Comparison of ENCODE assay signal across 11 cellular contexts in genomic region chr3:131543714-131544113, GRCh38. TPM values are rescaled to one million over a fixed set of nuclear protein-coding genes. Genes with fewer than 3 reads are reported as not detected.
A peak's percentile ranks its signal among the peaks of the same experiment; 100 is the strongest.
DNase-seq lines count a peak whose midpoint lies in the region; ATAC-seq, FAIRE-seq and TF ChIP-seq lines count a peak whose summit lies in the region.
"Had no signal": no experiment of that assay in that cellular context is flagged by ENCODE, and none has a peak within 500 bp of the region (broad histone marks: within the 10 kb centered on the region; RNA-seq: fewer than 3 reads in every experiment).

No MANE protein-coding gene starts in this region.

- TF ChIP-seq CTCF in A549 (IDR thresholded peaks at IDR 0.05) (no peak), cardiac fibroblast (IDR thresholded peaks at IDR 0.05; ENCODE audit: low read depth, low read length) (no peak), lung (IDR thresholded peaks at IDR 0.05; ENCODE audit: control extremely low read depth, extremely low read depth) (no peak), GM13976 (IDR thresholded peaks at IDR 0.05; ENCODE audit: borderline replicate concordance, control extremely low read depth, extremely low read depth, insufficient read depth, missing control alignments) (no peak)

- no peak for FAIRE-seq in A549 (lab: Jason Lieb, UNC)

- peak in 1 of 2 experiments; percentile 73 for DNase-seq in A549 (ENCODE audit: low read depth in 1 of 2, low spot score in 1 of 2)
- peak; percentile 2 to 11 for DNase-seq in Kasumi-1 (lab: John Stamatoyannopoulos, UW)
- peak; percentile 66 to 92 for DNase-seq in cardiac fibroblast (ENCODE audit: low read depth in 2 of 2)
- DNase-seq in lung (ENCODE audit: low spot score) = peak; percentile 34
- no peak for DNase-seq in activated T-cell treated with anti-CD3 and anti-CD28 coated beads for 4 hours
- no peak for DNase-seq in GM13976 (ENCODE audit: low spot score)
- DNase-seq in NK-92 treated with Interleukin-12 subunit alpha and Interleukin-12 subunit beta, amount 100 ng/mL, for 24 hours (lab: John Stamatoyannopoulos, UW) = no peak
- DNase-seq: CD8-positive, alpha-beta T cell; NCI-H748 treated with DMSO at 0.1 percent for 48 hours had no signal

- in situ Hi-C loops in GM13976 (cut with MboI; ENCODE audit: low sequenced_read_pairs, unreplicated experiment) = loop anchor here (10.0 kb wide), 1 partner anchor 491 kb away; the partner anchor contains the start of gene CPNE4

- H3K27me3 ChIP-seq in lung (ENCODE audit: control insufficient read depth, insufficient read depth) = no peaks in the 10 kb centered on the region

- no peaks in the 10 kb centered on the region for H3K36me3 ChIP-seq in lung (ENCODE audit: control insufficient read depth in 2 of 2, insufficient read depth in 2 of 2, low read length in 2 of 2)

- no peak for TF ChIP-seq RAD21 in A549 (conservative IDR thresholded peaks at IDR 0.05 in 1 of 2, IDR thresholded peaks at IDR 0.05 in 1 of 2)

- H3K27ac ChIP-seq in A549 (peak overlapping the region; percentile 42 to 79), lung (ENCODE audit: low read depth in 1 of 2, low read length in 1 of 2) (no peak overlapping the region)

- H3K4me1 ChIP-seq in A549 = peaks cover 13% of the 10 kb centered on the region; the same call in 2 of the 3 replicates
- no peaks in the 10 kb centered on the region for H3K4me1 ChIP-seq in lung (ENCODE audit: control insufficient read depth in 2 of 2, insufficient read depth in 2 of 2, low read length in 2 of 2)

- no peak for TF ChIP-seq POLR2A in A549 (IDR thresholded peaks at IDR 0.05; ENCODE audit: low read length)

- TF ChIP-seq EP300 in A549 (IDR thresholded peaks at IDR 0.05) = no peak

- H3K4me3 ChIP-seq in A549 (no peak overlapping the region), cardiac fibroblast (replicated peaks in 1 of 2; ENCODE audit: low read depth in 2 of 2, low read length in 2 of 2) (no peak overlapping the region), lung (no peak overlapping the region)

- CTCF ChIA-PET in A549 (lab: Yijun Ruan, JAX) = interaction anchor here (0.6 to 1.8 kb wide), 2 partner anchors 15 to 486 kb away, joined by 3 to 4 read pairs; no protein-coding TSS in a partner anchor

- ATAC-seq in A549 (peak; percentile 68 to 89; a peak in 5 of 6 replicates), lung (ENCODE audit: insufficient read depth, low FRiP score) (peak; percentile 29), HG03139 (IDR thresholded peaks at IDR 0.05; ENCODE audit: unreplicated experiment) (no peak)
- ATAC-seq: activated T-helper 17 cell treated with anti-CD3 and anti-CD28 coated beads, Interleukin-2, amount 50 U/mL, for 72 hours; CD8-positive, alpha-beta T cell had no signal

- H3K4me2 ChIP-seq in A549 = peak overlapping the region; percentile 25

- POLR2A ChIA-PET in A549 (lab: Yijun Ruan, JAX) = no interaction called here

- no peaks in the 10 kb centered on the region for H3K9me3 ChIP-seq in A549
- H3K9me3 ChIP-seq in lung (ENCODE audit: control insufficient read depth in 2 of 2, insufficient read depth in 1 of 2, low read length in 1 of 2) = no peaks in the 10 kb centered on the region

TF ChIP-seq in A549, 52 proteins besides CTCF, POLR2A, EP300 and RAD21:
- TF ChIP-seq MAFK (IDR thresholded peaks at IDR 0.05; ENCODE audit: partially characterized antibody) (peak; percentile 90), NFE2L2 (conservative IDR thresholded peaks at IDR 0.05; ENCODE audit: low read length) (0 out of 2 replicates have a peak, but pooled peaks have one; percentile 20), GATA3 (IDR thresholded peaks at IDR 0.05; ENCODE audit: borderline replicate concordance) (no peak), MAX (IDR thresholded peaks at IDR 0.05) (peak; percentile 46), CBX8 (IDR thresholded peaks at IDR 0.05) (no peak), CHD4 (IDR thresholded peaks at IDR 0.05; ENCODE audit: borderline replicate concordance) (no peak), TP53 (CRISPR knock-in tag; IDR thresholded peaks at IDR 0.05) (no peak), ATOH8 (CRISPR knock-in tag; IDR thresholded peaks at IDR 0.05; ENCODE audit: low read depth) (no peak), RARB (CRISPR knock-in tag; IDR thresholded peaks at IDR 0.05) (no peak)

RNA-seq across cellular contexts. Expression of gene MRPL3, which starts 40.9 kb away (rescaled TPM):
- polyA plus RNA-seq in A549 (2011; rRNA removed) (209 and 215 TPM in 2 replicates), A549 (2017; fragmentation: RNase III; extraction: RNeasy Plus Mini Kit Qiagen cat#74134 plus additional on column Dnase treatment) (102 to 123 TPM (median 108 TPM) in 3 replicates), lung (10 to 100 TPM; 80.4 to 99.7 TPM)
- polyA plus RNA-seq in A549 (2012; cell fraction: cytosol; rRNA removed) = 69.7 and 79.9 TPM in 2 replicates
- polyA plus RNA-seq in A549 (2012; cell fraction: nucleus; rRNA removed) = 37.9 and 44.1 TPM in 2 replicates
- 79.2 and 80.9 TPM in 2 replicates for polyA minus RNA-seq in A549 (2011; rRNA and poly(A)+ RNA removed)
- total RNA-seq in lung = 10 to 100 TPM; 58.8 to 64.9 TPM

Comparison
In these comparisons a context has a peak if more than half of its experiments do, and no peak if none do; other contexts are left out.
1. DNase-seq: peak in Kasumi-1 (2 of 2), cardiac fibroblast (2 of 2) and lung (single experiment); none in activated T-cell treated with anti-CD3 and anti-CD28 coated beads for 4 hours (single experiment), GM13976 (single experiment) and NK-92 treated with Interleukin-12 subunit alpha and Interleukin-12 subunit beta, amount 100 ng/mL, for 24 hours (single experiment).
2. H3K27ac ChIP-seq: peak in A549 (2 of 2); none in lung (0 of 2).